ENCODE assay signal across 8 cellular contexts in genomic region chr5:180809403-180810209, GRCh38. TPM values are rescaled to one million over a fixed set of nuclear protein-coding genes. Genes with fewer than 3 reads are reported as not detected.
DNase-seq lines count a peak whose midpoint lies in the region; ATAC-seq and TF ChIP-seq lines count a peak whose summit lies in the region.

No MANE protein-coding gene starts in this region.

- DNase-seq in GM10266 (ENCODE audit: extremely low spot score) (peak; percentile 93), MV-4-11 (lab: John Stamatoyannopoulos, UW) (peak; percentile 86), SK-MEL-5 (ENCODE audit: low read depth, low spot score) (peak; percentile 89), cardiac muscle cell (ENCODE audit: low read depth in 1 of 2, low spot score in 1 of 2) (peak; percentile 93 to 94), transverse colon (peak; percentile 94)
- DNase-seq in activated naive CD8-positive, alpha-beta T cell treated with anti-CD3 and anti-CD28 coated beads, Interleukin-2, amount 50 U/mL, for 16 hours (ENCODE audit: low read depth, low spot score) = peak; percentile 59

- peaks cover 9% of the 10 kb centered on the region for H3K79me2 ChIP-seq in parathyroid adenoma

- H3K27me3 ChIP-seq in cardiac muscle cell (no peaks in the 10 kb centered on the region), parathyroid adenoma (ENCODE audit: control insufficient read depth, insufficient read depth, low read length) (no peaks in the 10 kb centered on the region), transverse colon (no peaks in the 10 kb centered on the region)

- peak; percentile 35 for TF ChIP-seq POLR2A in transverse colon (IDR thresholded peaks at IDR 0.05)

- H3K27ac ChIP-seq in cardiac muscle cell = peak overlapping the region; percentile 97
- H3K27ac ChIP-seq in parathyroid adenoma = peak overlapping the region; percentile 98
- peak overlapping the region; percentile 99 to 100 (median 99) for H3K27ac ChIP-seq in transverse colon

- H3K36me3 ChIP-seq in cardiac muscle cell (no peaks in the 10 kb centered on the region), parathyroid adenoma (ENCODE audit: control insufficient read depth, insufficient read depth, low read length) (no peaks in the 10 kb centered on the region), transverse colon (no peaks in the 10 kb centered on the region)

- H3K9me3 ChIP-seq in cardiac muscle cell (ENCODE audit: low read depth) (no peaks in the 10 kb centered on the region), parathyroid adenoma (ENCODE audit: control insufficient read depth, low read length) (no peaks in the 10 kb centered on the region), transverse colon (no peaks in the 10 kb centered on the region)

- intact Hi-C loops in transverse colon (cut with DNase I; ENCODE audit: low total_unique reads) = loop anchor here (10.0 kb wide), 1 partner anchor 415 kb away; the partner anchor contains the start of gene TRIM41

- in situ Hi-C loops in SK-MEL-5 (cut with HindIII; ENCODE audit: low pct_unique_long_range_greater_than_20kb, low sequenced_read_pairs) = no loop called here
- in situ Hi-C loops in transverse colon (cut with MboI; ENCODE audit: low pct_ligation_motif_present in 1 of 4, low pct_unique_long_range_greater_than_20kb in 1 of 4, low sequenced_read_pairs in 3 of 4) = no loop called here

- peak overlapping the region; percentile 97 for H2AFZ ChIP-seq in parathyroid adenoma

- no peak for TF ChIP-seq CTCF in GM10266 (IDR thresholded peaks at IDR 0.05; ENCODE audit: control insufficient read depth, insufficient read depth, low read depth, missing control alignments)
- no peak for TF ChIP-seq CTCF in cardiac muscle cell (IDR thresholded peaks at IDR 0.05; ENCODE audit: low read depth, low read length)
- TF ChIP-seq CTCF in parathyroid adenoma (IDR thresholded peaks at IDR 0.05) = no peak
- TF ChIP-seq CTCF in transverse colon (IDR thresholded peaks at IDR 0.05) = no peak

- WGBS in transverse colon (ENCODE audit: low coverage in 1 of 2), 2 donors = 0 to 2% methylated on average over 5 to 40 of the region's 40 CpGs

- H3K4me1 ChIP-seq in cardiac muscle cell (ENCODE audit: low read depth) (peaks cover 24% of the 10 kb centered on the region), parathyroid adenoma (peaks cover 22% of the 10 kb centered on the region), transverse colon (peaks cover 39 to 63% (median 55%) of the 10 kb centered on the region in 4 donors)

- H3K4me2 ChIP-seq in parathyroid adenoma (ENCODE audit: low read length) = peak overlapping the region; percentile 71

- H3K4me3 ChIP-seq in cardiac muscle cell (peak overlapping the region; percentile 69), parathyroid adenoma (ENCODE audit: low read depth, low read length) (peak overlapping the region; percentile 89), transverse colon (peak overlapping the region; percentile 63 to 75 (median 70))

- peak overlapping the region; percentile 79 for H3K9ac ChIP-seq in parathyroid adenoma

- ATAC-seq in HG02571 (IDR thresholded peaks at IDR 0.05; ENCODE audit: unreplicated experiment) = peak; percentile 47

- no peak for TF ChIP-seq EP300 in transverse colon (IDR thresholded peaks at IDR 0.05; ENCODE audit: low read depth)

RNA-seq across cellular contexts. Expression of gene MGAT1, which starts 7.0 kb away (rescaled TPM):
- 39.6 and 42.3 TPM in 2 replicates for total RNA-seq in SK-MEL-5 (2014; rRNA removed; shearing (Covaris generic))
- 93.8 and 98.2 TPM in 2 replicates for polyA plus RNA-seq in SK-MEL-5 (2015; cell fraction: cytosol; rRNA removed)
- 103 and 133 TPM in 2 replicates for polyA plus RNA-seq in SK-MEL-5 (2015; cell fraction: nucleus; rRNA removed)
- 67.6 and 71.5 TPM in 2 replicates for total RNA-seq in cardiac muscle cell
- polyA plus RNA-seq in cardiac muscle cell = 63.2 and 65.6 TPM in 2 replicates
- 100 to 1,000 TPM in 3 of 4 donors, 10 to 100 TPM in 1; 98.5 to 131 (median 114) TPM for total RNA-seq in transverse colon

RNA-seq across cellular contexts. Expression of gene ZFP62, which starts 51.5 kb away (rescaled TPM):
- total RNA-seq in SK-MEL-5 (2014; rRNA removed; shearing (Covaris generic)) = 10.4 and 17.5 TPM in 2 replicates
- 8.8 and 12.3 TPM in 2 replicates for polyA plus RNA-seq in SK-MEL-5 (2015; cell fraction: cytosol; rRNA removed)
- 47.0 and 53.4 TPM in 2 replicates for polyA plus RNA-seq in SK-MEL-5 (2015; cell fraction: nucleus; rRNA removed)
- total RNA-seq in cardiac muscle cell (19.1 and 30.0 TPM in 2 replicates), transverse colon (10 to 100 TPM in 3 of 4 donors, 1 to 10 TPM in 1; 4.1 to 35.7 (median 26.9) TPM)
- 14.8 and 15.9 TPM in 2 replicates for polyA plus RNA-seq in cardiac muscle cell

Comparison
In these comparisons a context has a peak if more than half of its experiments do, and no peak if none do; other contexts are left out.
1. Peak in every context shown above with its lines: DNase-seq, ATAC-seq, H3K4me3 ChIP-seq and H3K27ac ChIP-seq.